ENCODE assay signal across 17 cellular contexts in genomic region chr11:12155696-12156095, GRCh38. TPM values are rescaled to one million over a fixed set of nuclear protein-coding genes. Genes with fewer than 3 reads are reported as not detected.
DNase-seq lines count a peak whose midpoint lies in the region; ATAC-seq and TF ChIP-seq lines count a peak whose summit lies in the region.
"Had no signal": no experiment of that assay in that cellular context is flagged by ENCODE, and none has a peak within 500 bp of the region (broad histone marks: within the 10 kb centered on the region; RNA-seq: fewer than 3 reads in every experiment).

No MANE protein-coding gene starts in this region.

- no peak overlapping the region for H3K9ac ChIP-seq in stomach smooth muscle (ENCODE audit: low read length in 2 of 2)

- H3K27me3 Mint-ChIP-seq in activated CD4-positive, alpha-beta T cell treated with anti-CD3 and anti-CD28 coated beads for 36 hours: no peaks in the 10 kb centered on the region
- H3K27me3 Mint-ChIP-seq in activated CD8-positive, alpha-beta T cell treated with anti-CD3 and anti-CD28 coated beads, Interleukin-2, amount 10 ng/mL, durations not matched to agents 7 days and 5 days (ENCODE audit: low read depth): no peaks in the 10 kb centered on the region

- no peak overlapping the region for H3K4me3 ChIP-seq in esophagus muscularis mucosa
- H3K4me3 ChIP-seq in stomach smooth muscle (ENCODE audit: low read length in 2 of 2): no peak overlapping the region
- H3K4me3 ChIP-seq: breast epithelium, left lung, thyroid gland had no signal

- peak; percentile 5 for DNase-seq in activated CD4-positive, alpha-beta T cell treated with anti-CD3 and anti-CD28 coated beads for 36 hours
- no peak for DNase-seq in activated CD4-positive, alpha-beta T cell treated with anti-CD3 and anti-CD28 coated beads for 48 hours
- DNase-seq in activated CD8-positive, alpha-beta T cell treated with anti-CD3 and anti-CD28 coated beads, Interleukin-2, amount 10 ng/mL, durations not matched to agents 7 days and 5 days: no peak
- DNase-seq in esophagus muscularis mucosa (ENCODE audit: extremely low spot score): no peak
- DNase-seq in SIG-M5 (lab: John Stamatoyannopoulos, UW): no peak
- no peak for DNase-seq in NCI-H1417 (lab: John Stamatoyannopoulos, UW)
- no peak for DNase-seq in OCI-M2 (lab: John Stamatoyannopoulos, UW; ENCODE audit: unreplicated experiment)
- DNase-seq: activated gamma-delta T cell; effector memory CD4-positive, alpha-beta T cell; foreskin fibroblast; Kasumi-1; left lung; NCI-H446 treated with DMSO at 0.1 percent for 48 hours; T1000; thyroid gland had no signal

- peaks cover 80% of the 10 kb centered on the region for H3K4me1 Mint-ChIP-seq in activated CD4-positive, alpha-beta T cell treated with anti-CD3 and anti-CD28 coated beads for 36 hours
- peaks cover 75% of the 10 kb centered on the region for H3K4me1 Mint-ChIP-seq in activated CD8-positive, alpha-beta T cell treated with anti-CD3 and anti-CD28 coated beads, Interleukin-2, amount 10 ng/mL, durations not matched to agents 7 days and 5 days (ENCODE audit: low read depth)

- intact Hi-C loops in activated CD4-positive, alpha-beta T cell treated with anti-CD3 and anti-CD28 coated beads for 36 hours (cut with DNase I, micrococcal nuclease): loop anchor here in 1 of 2 experiments (5.0 kb wide), 1 partner anchor 82 kb away; no protein-coding TSS in a partner anchor
- intact Hi-C loops in esophagus muscularis mucosa (cut with DNase I): no loop called here

- no peak for TF ChIP-seq POLR2A in esophagus muscularis mucosa (IDR thresholded peaks at IDR 0.05; ENCODE audit: low read depth)

- H3K4me3 Mint-ChIP-seq in activated CD4-positive, alpha-beta T cell treated with anti-CD3 and anti-CD28 coated beads for 36 hours: no peak overlapping the region
- H3K4me3 Mint-ChIP-seq in activated CD8-positive, alpha-beta T cell treated with anti-CD3 and anti-CD28 coated beads, Interleukin-2, amount 10 ng/mL, durations not matched to agents 7 days and 5 days: no peak overlapping the region

- no peak for ATAC-seq in activated CD4-positive, alpha-beta T cell treated with anti-CD3 and anti-CD28 coated beads for 36 hours
- no peak for ATAC-seq in activated CD8-positive, alpha-beta T cell treated with anti-CD3 and anti-CD28 coated beads, Interleukin-2, amount 10 ng/mL, durations not matched to agents 7 days and 5 days
- ATAC-seq: left lung had no signal

- H3K27ac ChIP-seq in esophagus muscularis mucosa (replicated peaks in 1 of 4) (peak overlapping the region; percentile 87 to 91 (median 90)), stomach smooth muscle (ENCODE audit: low read length) (peak overlapping the region; percentile 96)

- POLR2A ChIA-PET in activated CD4-positive, alpha-beta T cell treated with anti-CD3 and anti-CD28 coated beads for 36 hours (lab: Charles Lee): no interaction called here
- POLR2A ChIA-PET in activated CD8-positive, alpha-beta T cell treated with anti-CD3 and anti-CD28 coated beads, Interleukin-2, amount 10 ng/mL, durations not matched to agents 7 days and 5 days (lab: Charles Lee): no interaction called here

- 90% methylated on average over 8 of the region's 8 CpGs for WGBS in esophagus muscularis mucosa

- CTCF ChIA-PET in activated CD4-positive, alpha-beta T cell treated with anti-CD3 and anti-CD28 coated beads for 36 hours (lab: Charles Lee): no interaction called here
- CTCF ChIA-PET in activated CD8-positive, alpha-beta T cell treated with anti-CD3 and anti-CD28 coated beads, Interleukin-2, amount 10 ng/mL, durations not matched to agents 7 days and 5 days (lab: Charles Lee): interaction anchor here (1.6 to 3.5 kb wide), 2 partner anchors 28 to 81 kb away, joined by 3 to 22 read pairs; no protein-coding TSS in a partner anchor

- H3K27me3 ChIP-seq in esophagus muscularis mucosa (no peaks in the 10 kb centered on the region), stomach smooth muscle (ENCODE audit: control insufficient read depth in 1 of 2, insufficient read depth in 2 of 2, low read length in 2 of 2) (no peaks in the 10 kb centered on the region)
- H3K27me3 ChIP-seq: breast epithelium, left lung, thyroid gland had no signal

- H3K9me3 ChIP-seq in esophagus muscularis mucosa (no peaks in the 10 kb centered on the region), stomach smooth muscle (ENCODE audit: control insufficient read depth in 2 of 2, low read length in 2 of 2) (no peaks in the 10 kb centered on the region)
- H3K9me3 ChIP-seq: breast epithelium, left lung, thyroid gland had no signal

- no peak for TF ChIP-seq CTCF in esophagus muscularis mucosa (IDR thresholded peaks at IDR 0.05)

- H3K4me1 ChIP-seq in esophagus muscularis mucosa (peaks cover 38 to 72% (median 66%) of the 10 kb centered on the region in 4 donors), stomach smooth muscle (ENCODE audit: control insufficient read depth, insufficient read depth, low read length) (peaks cover 56% of the 10 kb centered on the region)
- H3K4me1 ChIP-seq: breast epithelium had no signal

- H3K27ac Mint-ChIP-seq in activated CD4-positive, alpha-beta T cell treated with anti-CD3 and anti-CD28 coated beads for 36 hours: peak overlapping the region; percentile 89
- peak overlapping the region; percentile 66 for H3K27ac Mint-ChIP-seq in activated CD8-positive, alpha-beta T cell treated with anti-CD3 and anti-CD28 coated beads, Interleukin-2, amount 10 ng/mL, durations not matched to agents 7 days and 5 days

- H3K36me3 Mint-ChIP-seq in activated CD4-positive, alpha-beta T cell treated with anti-CD3 and anti-CD28 coated beads for 36 hours (ENCODE audit: low read depth): peaks cover 21% of the 10 kb centered on the region
- peaks cover 16% of the 10 kb centered on the region for H3K36me3 Mint-ChIP-seq in activated CD8-positive, alpha-beta T cell treated with anti-CD3 and anti-CD28 coated beads, Interleukin-2, amount 10 ng/mL, durations not matched to agents 7 days and 5 days (ENCODE audit: low read depth)

- TF ChIP-seq EP300 in esophagus muscularis mucosa (IDR thresholded peaks at IDR 0.05): no peak

- H3K9me3 Mint-ChIP-seq in activated CD4-positive, alpha-beta T cell treated with anti-CD3 and anti-CD28 coated beads for 36 hours (ENCODE audit: low read depth): no peaks in the 10 kb centered on the region
- no peaks in the 10 kb centered on the region for H3K9me3 Mint-ChIP-seq in activated CD8-positive, alpha-beta T cell treated with anti-CD3 and anti-CD28 coated beads, Interleukin-2, amount 10 ng/mL, durations not matched to agents 7 days and 5 days (ENCODE audit: insufficient read depth)

- H3K36me3 ChIP-seq in esophagus muscularis mucosa (peaks cover 0 to 17% (median 14%) of the 10 kb centered on the region in 4 donors), stomach smooth muscle (ENCODE audit: control insufficient read depth in 2 of 2, insufficient read depth in 2 of 2, low read length in 2 of 2) (peaks cover 11 to 15% of the 10 kb centered on the region in 2 donors)
- H3K36me3 ChIP-seq: breast epithelium had no signal

RNA-seq across cellular contexts. Expression of gene MICAL2, which starts 45.3 kb away (rescaled TPM):
- 100 to 1,000 TPM; 186 to 207 TPM for total RNA-seq in activated CD4-positive, alpha-beta T cell treated with anti-CD3 and anti-CD28 coated beads for 36 hours
- total RNA-seq in activated CD8-positive, alpha-beta T cell treated with anti-CD3 and anti-CD28 coated beads, Interleukin-2, amount 10 ng/mL, durations not matched to agents 7 days and 5 days: 10 to 100 TPM; 34.9 to 37.5 TPM
- 100 to 1,000 TPM; 195 to 499 (median 259) TPM for total RNA-seq in esophagus muscularis mucosa

Comparison
In these comparisons a context has a peak if more than half of its experiments do, and no peak if none do; other contexts are left out.
1. RNA of gene MICAL2, which starts 45.3 kb away (total RNA-seq): 195 to 499 TPM in esophagus muscularis mucosa and 186 to 207 TPM in activated CD4-positive, alpha-beta T cell treated with anti-CD3 and anti-CD28 coated beads for 36 hours; 34.9 to 37.5 TPM in activated CD8-positive, alpha-beta T cell treated with anti-CD3 and anti-CD28 coated beads, Interleukin-2, amount 10 ng/mL, durations not matched to agents 7 days and 5 days; every median in the first group is over 4 times any median in the second.